Comparison of ENCODE assay signal across 1 cellular context in genomic region chr12:79897617-79898016, GRCh38.
TF ChIP-seq lines count a peak whose summit lies in the region.

No MANE protein-coding gene starts in this region.

TF ChIP-seq in IMR-90, 13 proteins besides CTCF, POLR2A, EP300 and RAD21 (continued from another document):
- TF ChIP-seq USF2 (IDR thresholded peaks at IDR 0.05; ENCODE audit: low read depth, low read length): no peak
- TF ChIP-seq RCOR1 (IDR thresholded peaks at IDR 0.05; ENCODE audit: insufficient replicate concordance, low read length): no peak
